ENCODE assay signal across 1 cellular context in genomic region chr9:37283730-37284235, GRCh38.
TF ChIP-seq lines count a peak whose summit lies in the region.

No MANE protein-coding gene starts in this region.

TF ChIP-seq in GM12878, 131 proteins besides CTCF, POLR2A, EP300 and RAD21 (continued from another document and continues in another):
- TF ChIP-seq, protein P1, sequence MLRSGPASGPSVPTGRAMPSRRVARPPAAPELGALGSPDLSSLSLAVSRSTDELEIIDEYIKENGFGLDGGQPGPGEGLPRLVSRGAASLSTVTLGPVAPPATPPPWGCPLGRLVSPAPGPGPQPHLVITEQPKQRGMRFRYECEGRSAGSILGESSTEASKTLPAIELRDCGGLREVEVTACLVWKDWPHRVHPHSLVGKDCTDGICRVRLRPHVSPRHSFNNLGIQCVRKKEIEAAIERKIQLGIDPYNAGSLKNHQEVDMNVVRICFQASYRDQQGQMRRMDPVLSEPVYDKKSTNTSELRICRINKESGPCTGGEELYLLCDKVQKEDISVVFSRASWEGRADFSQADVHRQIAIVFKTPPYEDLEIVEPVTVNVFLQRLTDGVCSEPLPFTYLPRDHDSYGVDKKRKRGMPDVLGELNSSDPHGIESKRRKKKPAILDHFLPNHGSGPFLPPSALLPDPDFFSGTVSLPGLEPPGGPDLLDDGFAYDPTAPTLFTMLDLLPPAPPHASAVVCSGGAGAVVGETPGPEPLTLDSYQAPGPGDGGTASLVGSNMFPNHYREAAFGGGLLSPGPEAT (IDR thresholded peaks at IDR 0.05; ENCODE audit: low read depth) = peak; percentile 84; the same call in 1 of the 2 replicates
- peak; percentile 63 for TF ChIP-seq ZBED1 (IDR thresholded peaks at IDR 0.05; ENCODE audit: borderline replicate concordance)
- no peak for TF ChIP-seq IRF3 (IDR thresholded peaks at IDR 0.05)
- no peak for TF ChIP-seq CREB1 (IDR thresholded peaks at IDR 0.05; ENCODE audit: low read depth)
- TF ChIP-seq FOXK2 (IDR thresholded peaks at IDR 0.05) = no peak
- 0 out of 2 replicates have a peak, but pooled peaks have one; percentile 54 for TF ChIP-seq MYB (IDR thresholded peaks at IDR 0.05; ENCODE audit: borderline replicate concordance, low read depth, low read length)
- TF ChIP-seq HDGF (IDR thresholded peaks at IDR 0.05) = no peak
- TF ChIP-seq, protein P2, sequence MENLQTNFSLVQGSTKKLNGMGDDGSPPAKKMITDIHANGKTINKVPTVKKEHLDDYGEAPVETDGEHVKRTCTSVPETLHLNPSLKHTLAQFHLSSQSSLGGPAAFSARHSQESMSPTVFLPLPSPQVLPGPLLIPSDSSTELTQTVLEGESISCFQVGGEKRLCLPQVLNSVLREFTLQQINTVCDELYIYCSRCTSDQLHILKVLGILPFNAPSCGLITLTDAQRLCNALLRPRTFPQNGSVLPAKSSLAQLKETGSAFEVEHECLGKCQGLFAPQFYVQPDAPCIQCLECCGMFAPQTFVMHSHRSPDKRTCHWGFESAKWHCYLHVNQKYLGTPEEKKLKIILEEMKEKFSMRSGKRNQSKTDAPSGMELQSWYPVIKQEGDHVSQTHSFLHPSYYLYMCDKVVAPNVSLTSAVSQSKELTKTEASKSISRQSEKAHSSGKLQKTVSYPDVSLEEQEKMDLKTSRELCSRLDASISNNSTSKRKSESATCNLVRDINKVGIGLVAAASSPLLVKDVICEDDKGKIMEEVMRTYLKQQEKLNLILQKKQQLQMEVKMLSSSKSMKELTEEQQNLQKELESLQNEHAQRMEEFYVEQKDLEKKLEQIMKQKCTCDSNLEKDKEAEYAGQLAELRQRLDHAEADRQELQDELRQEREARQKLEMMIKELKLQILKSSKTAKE (IDR thresholded peaks at IDR 0.05; ENCODE audit: low read depth, poor library complexity, severe bottlenecking) = peak; percentile 18
- TF ChIP-seq NFYA (IDR thresholded peaks at IDR 0.05; ENCODE audit: borderline replicate concordance, low read depth, low read length) = no peak
- TF ChIP-seq MEF2B (IDR thresholded peaks at IDR 0.05; ENCODE audit: partially characterized antibody, poor library complexity, severe bottlenecking) = peak; percentile 65
- peak; percentile 50 for TF ChIP-seq SMAD1 (IDR thresholded peaks at IDR 0.05; ENCODE audit: low read depth, partially characterized antibody)
- TF ChIP-seq EGR1 (IDR thresholded peaks at IDR 0.05; ENCODE audit: borderline replicate concordance in 1 of 2, low read depth in 2 of 2, low read length in 2 of 2) = no peak
- no peak; the same call in 1 of the 2 replicates for TF ChIP-seq GATAD2B (conservative IDR thresholded peaks at IDR 0.05; ENCODE audit: low read depth)
- TF ChIP-seq ELK1 (IDR thresholded peaks at IDR 0.05; ENCODE audit: low read depth, low read length) = no peak
- TF ChIP-seq CBX5 (IDR thresholded peaks at IDR 0.05; ENCODE audit: low read depth) = no peak
- TF ChIP-seq NR2C2 (IDR thresholded peaks at IDR 0.05; ENCODE audit: borderline replicate concordance, control insufficient read depth, insufficient read length, low read depth) = no peak
- TF ChIP-seq CEBPB (IDR thresholded peaks at IDR 0.05; ENCODE audit: borderline replicate concordance in 1 of 2, low read depth in 2 of 2, low read length in 2 of 2) = no peak
- TF ChIP-seq SRF (IDR thresholded peaks at IDR 0.05; ENCODE audit: low read depth in 2 of 2, low read length in 2 of 2) = no peak
- no peak for TF ChIP-seq HCFC1 (IDR thresholded peaks at IDR 0.05; ENCODE audit: low read length)
- TF ChIP-seq TAF1 (IDR thresholded peaks at IDR 0.05; ENCODE audit: borderline replicate concordance, low read depth, low read length) = no peak
- peak; percentile 39 for TF ChIP-seq PML (IDR thresholded peaks at IDR 0.05; ENCODE audit: low read length)
- no peak for TF ChIP-seq SP1 (IDR thresholded peaks at IDR 0.05; ENCODE audit: low read depth, low read length)
- no peak for TF ChIP-seq ZZZ3 (IDR thresholded peaks at IDR 0.05; ENCODE audit: control insufficient read depth, insufficient read length, low read depth)
- TF ChIP-seq, protein P3, sequence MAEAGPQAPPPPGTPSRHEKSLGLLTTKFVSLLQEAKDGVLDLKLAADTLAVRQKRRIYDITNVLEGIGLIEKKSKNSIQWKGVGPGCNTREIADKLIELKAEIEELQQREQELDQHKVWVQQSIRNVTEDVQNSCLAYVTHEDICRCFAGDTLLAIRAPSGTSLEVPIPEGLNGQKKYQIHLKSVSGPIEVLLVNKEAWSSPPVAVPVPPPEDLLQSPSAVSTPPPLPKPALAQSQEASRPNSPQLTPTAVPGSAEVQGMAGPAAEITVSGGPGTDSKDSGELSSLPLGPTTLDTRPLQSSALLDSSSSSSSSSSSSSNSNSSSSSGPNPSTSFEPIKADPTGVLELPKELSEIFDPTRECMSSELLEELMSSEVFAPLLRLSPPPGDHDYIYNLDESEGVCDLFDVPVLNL (IDR thresholded peaks at IDR 0.05; ENCODE audit: low read depth, low read length) = no peak
- peak; percentile 83 to 87 for TF ChIP-seq IKZF2 (IDR thresholded peaks at IDR 0.05)
- no peak for TF ChIP-seq HDAC2 (IDR thresholded peaks at IDR 0.05)
- TF ChIP-seq STAT3 (IDR thresholded peaks at IDR 0.05; ENCODE audit: low read depth, low read length) = no peak
- peak; percentile 78; the same call in 1 of the 2 replicates for TF ChIP-seq NFIC (IDR thresholded peaks at IDR 0.05; ENCODE audit: low read depth, low read length)
- no peak for TF ChIP-seq ZNF384 (IDR thresholded peaks at IDR 0.05; ENCODE audit: borderline replicate concordance, low read depth, low read length)
- TF ChIP-seq KLF5 (IDR thresholded peaks at IDR 0.05; ENCODE audit: partially characterized antibody) = no peak
- TF ChIP-seq, protein P4, sequence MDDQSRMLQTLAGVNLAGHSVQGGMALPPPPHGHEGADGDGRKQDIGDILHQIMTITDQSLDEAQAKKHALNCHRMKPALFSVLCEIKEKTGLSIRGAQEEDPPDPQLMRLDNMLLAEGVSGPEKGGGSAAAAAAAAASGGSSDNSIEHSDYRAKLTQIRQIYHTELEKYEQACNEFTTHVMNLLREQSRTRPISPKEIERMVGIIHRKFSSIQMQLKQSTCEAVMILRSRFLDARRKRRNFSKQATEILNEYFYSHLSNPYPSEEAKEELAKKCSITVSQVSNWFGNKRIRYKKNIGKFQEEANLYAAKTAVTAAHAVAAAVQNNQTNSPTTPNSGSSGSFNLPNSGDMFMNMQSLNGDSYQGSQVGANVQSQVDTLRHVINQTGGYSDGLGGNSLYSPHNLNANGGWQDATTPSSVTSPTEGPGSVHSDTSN (IDR thresholded peaks at IDR 0.05; ENCODE audit: insufficient replicate concordance, low read depth, low read length) = peak; percentile 37
- no peak for TF ChIP-seq BCLAF1 (IDR thresholded peaks at IDR 0.05)
- TF ChIP-seq YY1 (IDR thresholded peaks at IDR 0.05; ENCODE audit: low read depth, low read length) = peak; percentile 46; the same call in 1 of the 2 replicates
- TF ChIP-seq SIX5 (IDR thresholded peaks at IDR 0.05; ENCODE audit: low read depth, low read length, severe bottlenecking) = no peak
- no peak for TF ChIP-seq IRF4 (IDR thresholded peaks at IDR 0.05; ENCODE audit: low read depth, low read length)
- 0 out of 2 replicates have a peak, but pooled peaks have one; percentile 57 for TF ChIP-seq TCF7 (IDR thresholded peaks at IDR 0.05; ENCODE audit: borderline replicate concordance)
- TF ChIP-seq KAT2A (conservative IDR thresholded peaks at IDR 0.05; ENCODE audit: control insufficient read depth, low read depth, low read length) = no peak
- TF ChIP-seq BRCA1 (IDR thresholded peaks at IDR 0.05; ENCODE audit: low read depth, low read length) = no peak
- TF ChIP-seq POLR2AphosphoS5 (IDR thresholded peaks at IDR 0.05; ENCODE audit: low read length) = no peak
- no peak for TF ChIP-seq ZBTB4 (CRISPR knock-in tag; IDR thresholded peaks at IDR 0.05)
- no peak for TF ChIP-seq TCF3 (IDR thresholded peaks at IDR 0.05; ENCODE audit: borderline replicate concordance, insufficient read depth, low read depth, low read length)
- TF ChIP-seq FOXM1 (IDR thresholded peaks at IDR 0.05; ENCODE audit: low read depth, low read length) = peak; percentile 58; the same call in 1 of the 2 replicates
- peak; percentile 37; the same call in 1 of the 2 replicates for TF ChIP-seq DPF2 (IDR thresholded peaks at IDR 0.05)
- TF ChIP-seq, protein P5, sequence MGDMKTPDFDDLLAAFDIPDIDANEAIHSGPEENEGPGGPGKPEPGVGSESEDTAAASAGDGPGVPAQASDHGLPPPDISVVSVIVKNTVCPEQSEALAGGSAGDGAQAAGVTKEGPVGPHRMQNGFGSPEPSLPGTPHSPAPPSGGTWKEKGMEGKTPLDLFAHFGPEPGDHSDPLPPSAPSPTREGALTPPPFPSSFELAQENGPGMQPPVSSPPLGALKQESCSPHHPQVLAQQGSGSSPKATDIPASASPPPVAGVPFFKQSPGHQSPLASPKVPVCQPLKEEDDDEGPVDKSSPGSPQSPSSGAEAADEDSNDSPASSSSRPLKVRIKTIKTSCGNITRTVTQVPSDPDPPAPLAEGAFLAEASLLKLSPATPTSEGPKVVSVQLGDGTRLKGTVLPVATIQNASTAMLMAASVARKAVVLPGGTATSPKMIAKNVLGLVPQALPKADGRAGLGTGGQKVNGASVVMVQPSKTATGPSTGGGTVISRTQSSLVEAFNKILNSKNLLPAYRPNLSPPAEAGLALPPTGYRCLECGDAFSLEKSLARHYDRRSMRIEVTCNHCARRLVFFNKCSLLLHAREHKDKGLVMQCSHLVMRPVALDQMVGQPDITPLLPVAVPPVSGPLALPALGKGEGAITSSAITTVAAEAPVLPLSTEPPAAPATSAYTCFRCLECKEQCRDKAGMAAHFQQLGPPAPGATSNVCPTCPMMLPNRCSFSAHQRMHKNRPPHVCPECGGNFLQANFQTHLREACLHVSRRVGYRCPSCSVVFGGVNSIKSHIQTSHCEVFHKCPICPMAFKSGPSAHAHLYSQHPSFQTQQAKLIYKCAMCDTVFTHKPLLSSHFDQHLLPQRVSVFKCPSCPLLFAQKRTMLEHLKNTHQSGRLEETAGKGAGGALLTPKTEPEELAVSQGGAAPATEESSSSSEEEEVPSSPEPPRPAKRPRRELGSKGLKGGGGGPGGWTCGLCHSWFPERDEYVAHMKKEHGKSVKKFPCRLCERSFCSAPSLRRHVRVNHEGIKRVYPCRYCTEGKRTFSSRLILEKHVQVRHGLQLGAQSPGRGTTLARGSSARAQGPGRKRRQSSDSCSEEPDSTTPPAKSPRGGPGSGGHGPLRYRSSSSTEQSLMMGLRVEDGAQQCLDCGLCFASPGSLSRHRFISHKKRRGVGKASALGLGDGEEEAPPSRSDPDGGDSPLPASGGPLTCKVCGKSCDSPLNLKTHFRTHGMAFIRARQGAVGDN (IDR thresholded peaks at IDR 0.05) = peak; percentile 81
